ENCODE assay signal across 1 cellular context in genomic region chr12:26473291-26473690, GRCh38.
A peak's percentile ranks its signal among the peaks of the same experiment; 100 is the strongest.
TF ChIP-seq lines count a peak whose summit lies in the region.

No MANE protein-coding gene starts in this region.

TF ChIP-seq in GM12878, 131 proteins besides CTCF, POLR2A, EP300 and RAD21 (continued from another document and continues in another):
- TF ChIP-seq ZNF217 (IDR thresholded peaks at IDR 0.05) (peak; percentile 78; the same call in 1 of the 2 replicates), CHD2 (IDR thresholded peaks at IDR 0.05; ENCODE audit: borderline replicate concordance, low read depth, low read length) (no peak), RUNX3 (IDR thresholded peaks at IDR 0.05; ENCODE audit: low read length) (peak; percentile 77), E2F8 (IDR thresholded peaks at IDR 0.05; ENCODE audit: low read depth, partially characterized antibody) (no peak), BCL11A (IDR thresholded peaks at IDR 0.05; ENCODE audit: low read depth, low read length) (peak; percentile 75), FOXM1 (IDR thresholded peaks at IDR 0.05; ENCODE audit: low read depth, low read length) (peak; percentile 81; the same call in 1 of the 2 replicates), ZNF384 (IDR thresholded peaks at IDR 0.05; ENCODE audit: borderline replicate concordance, low read depth, low read length) (no peak), E2F4 (IDR thresholded peaks at IDR 0.05; ENCODE audit: low read depth, low read length) (no peak), ATF2 (IDR thresholded peaks at IDR 0.05; ENCODE audit: low read length) (peak; percentile 86), EZH2 (IDR thresholded peaks at IDR 0.05; ENCODE audit: borderline replicate concordance, control insufficient read depth, low read depth, low read length) (no peak), PAX5 (IDR thresholded peaks at IDR 0.05; ENCODE audit: borderline replicate concordance, low read depth, low read length) (peak; percentile 96), ELK1 (IDR thresholded peaks at IDR 0.05; ENCODE audit: low read depth, low read length) (no peak), IRF4 (IDR thresholded peaks at IDR 0.05; ENCODE audit: low read depth, low read length) (peak; percentile 81; the same call in 1 of the 2 replicates), YBX1 (IDR thresholded peaks at IDR 0.05) (no peak), BCL3 (IDR thresholded peaks at IDR 0.05; ENCODE audit: borderline replicate concordance, insufficient read depth, low read depth, low read length, poor library complexity, severe bottlenecking) (no peak), CBFB (IDR thresholded peaks at IDR 0.05; ENCODE audit: low read depth) (0 out of 2 replicates have a peak, but pooled peaks have one; percentile 58), EED (IDR thresholded peaks at IDR 0.05; ENCODE audit: low read depth) (peak; percentile 83), SMAD1 (IDR thresholded peaks at IDR 0.05; ENCODE audit: low read depth, partially characterized antibody) (no peak), ATF3 (IDR thresholded peaks at IDR 0.05; ENCODE audit: borderline replicate concordance, extremely low read depth, low read depth, low read length) (no peak), BCLAF1 (IDR thresholded peaks at IDR 0.05) (no peak), FOS (IDR thresholded peaks at IDR 0.05; ENCODE audit: borderline replicate concordance, extremely low read depth, insufficient read length) (no peak), ZNF687 (IDR thresholded peaks at IDR 0.05) (0 out of 2 replicates have a peak, but pooled peaks have one; percentile 43), CEBPZ (IDR thresholded peaks at IDR 0.05; ENCODE audit: low read depth, low read length) (no peak), MYC (IDR thresholded peaks at IDR 0.05; ENCODE audit: insufficient read depth, insufficient read length, insufficient replicate concordance, low read length, severe bottlenecking) (no peak), CBX5 (IDR thresholded peaks at IDR 0.05; ENCODE audit: low read depth) (no peak), CREM (IDR thresholded peaks at IDR 0.05; ENCODE audit: low read depth) (peak; percentile 59; the same call in 1 of the 2 replicates), MEF2B (IDR thresholded peaks at IDR 0.05; ENCODE audit: partially characterized antibody, poor library complexity, severe bottlenecking) (peak; percentile 61), ZNF274 (IDR thresholded peaks at IDR 0.05; ENCODE audit: insufficient read depth, insufficient read length) (no peak), CHD4 (IDR thresholded peaks at IDR 0.05) (no peak), NKRF (conservative IDR thresholded peaks at IDR 0.05) (no peak), IKZF2 (IDR thresholded peaks at IDR 0.05) (peak; percentile 90 to 92), YY1 (IDR thresholded peaks at IDR 0.05; ENCODE audit: low read depth, low read length) (no peak), NBN (IDR thresholded peaks at IDR 0.05) (peak; percentile 82), ESRRA (IDR thresholded peaks at IDR 0.05; ENCODE audit: low read length) (peak; percentile 96), SUZ12 (IDR thresholded peaks at IDR 0.05; ENCODE audit: unreplicated experiment) (no peak), NRF1 (conservative IDR thresholded peaks at IDR 0.05; ENCODE audit: low read depth, low read length) (no peak), POU2F2 (IDR thresholded peaks at IDR 0.05; ENCODE audit: borderline replicate concordance, low read depth, low read length) (peak; percentile 79; the same call in 1 of the 3 replicates), JUNB (IDR thresholded peaks at IDR 0.05) (peak; percentile 84), ATF7 (IDR thresholded peaks at IDR 0.05; ENCODE audit: low read depth) (peak; percentile 74)
